Comparison of ENCODE assay signal across 8 cellular contexts in the genomic region with DNA sequence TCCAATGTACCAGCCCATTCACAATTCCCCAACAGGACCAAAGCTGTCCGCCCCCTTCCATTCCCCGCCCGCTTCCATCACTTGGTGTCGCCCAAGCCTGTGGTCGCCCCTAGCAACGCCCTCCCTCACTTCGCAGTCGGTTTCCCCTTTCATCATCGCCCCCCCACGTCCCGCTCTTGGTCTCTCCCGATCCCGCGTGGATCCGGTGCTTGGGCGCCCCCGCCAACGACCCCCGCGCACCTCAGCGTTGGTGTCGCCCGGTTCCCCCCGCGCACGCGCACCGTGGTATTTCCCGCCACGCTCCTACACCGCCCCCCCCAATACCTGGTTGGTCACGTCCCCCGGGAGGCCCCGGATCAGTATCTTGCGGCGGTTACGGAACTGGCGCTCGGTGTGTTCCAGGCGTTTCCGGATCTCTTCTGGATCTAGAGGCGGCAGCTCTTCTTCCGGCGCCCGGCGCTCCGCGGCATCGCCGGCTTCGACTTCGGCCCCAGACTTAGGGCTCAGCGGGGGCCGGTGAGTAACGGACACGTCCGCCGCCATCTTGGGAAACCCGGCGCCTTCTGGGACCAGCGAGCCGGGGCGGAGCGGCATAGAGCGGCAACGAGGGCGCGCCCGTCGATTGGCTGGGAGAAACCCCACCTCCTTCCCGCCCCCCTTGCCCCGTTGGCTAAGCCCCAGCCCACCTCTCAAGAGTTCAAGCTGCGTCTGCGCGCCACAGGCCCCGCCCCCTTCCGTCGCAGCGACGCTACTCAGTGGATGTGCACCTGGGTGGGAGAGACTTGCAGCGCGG. TPM values are rescaled to one million over a fixed set of nuclear protein-coding genes. Genes with fewer than 3 reads are reported as not detected.
A peak's percentile ranks its signal among the peaks of the same experiment; 100 is the strongest.
DNase-seq lines count a peak whose midpoint lies in the region; ATAC-seq, FAIRE-seq and TF ChIP-seq lines count a peak whose summit lies in the region.

A gene with protein sequence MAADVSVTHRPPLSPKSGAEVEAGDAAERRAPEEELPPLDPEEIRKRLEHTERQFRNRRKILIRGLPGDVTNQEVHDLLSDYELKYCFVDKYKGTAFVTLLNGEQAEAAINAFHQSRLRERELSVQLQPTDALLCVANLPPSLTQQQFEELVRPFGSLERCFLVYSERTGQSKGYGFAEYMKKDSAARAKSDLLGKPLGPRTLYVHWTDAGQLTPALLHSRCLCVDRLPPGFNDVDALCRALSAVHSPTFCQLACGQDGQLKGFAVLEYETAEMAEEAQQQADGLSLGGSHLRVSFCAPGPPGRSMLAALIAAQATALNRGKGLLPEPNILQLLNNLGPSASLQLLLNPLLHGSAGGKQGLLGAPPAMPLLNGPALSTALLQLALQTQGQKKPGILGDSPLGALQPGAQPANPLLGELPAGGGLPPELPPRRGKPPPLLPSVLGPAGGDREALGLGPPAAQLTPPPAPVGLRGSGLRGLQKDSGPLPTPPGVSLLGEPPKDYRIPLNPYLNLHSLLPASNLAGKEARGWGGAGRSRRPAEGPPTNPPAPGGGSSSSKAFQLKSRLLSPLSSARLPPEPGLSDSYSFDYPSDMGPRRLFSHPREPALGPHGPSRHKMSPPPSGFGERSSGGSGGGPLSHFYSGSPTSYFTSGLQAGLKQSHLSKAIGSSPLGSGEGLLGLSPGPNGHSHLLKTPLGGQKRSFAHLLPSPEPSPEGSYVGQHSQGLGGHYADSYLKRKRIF (minus strand): TSS at position 565 of the 793 bp plus-strand sequence. CDS start 22 bp downstream, at position 543.

- no peaks in the 10 kb centered on the region for H3K27me3 ChIP-seq in ovary
- H3K27me3 ChIP-seq in thyroid gland = no peaks in the 10 kb centered on the region

- intact Hi-C loops in ovary (cut with DNase I) = loop anchor here in 1 of 4 donors (5.0 kb wide), 1 partner anchor 49 kb away; a partner anchor contains a TSS
- intact Hi-C loops in thyroid gland (cut with DNase I) = no loop called here

- peak within 1 kb of the TSS; percentile 94 for H3K27ac Mint-ChIP-seq in activated naive CD8-positive, alpha-beta T cell treated with anti-CD3 and anti-CD28 coated beads, Interleukin-2, amount 10 ng/mL, durations not matched to agents 7 days and 5 days
- peak within 1 kb of the TSS; percentile 87 for H3K27ac Mint-ChIP-seq in glutamatergic neuron (ENCODE audit: unreplicated experiment)

- peaks cover 14% of the 10 kb centered on the region for H3K36me3 Mint-ChIP-seq in activated naive CD8-positive, alpha-beta T cell treated with anti-CD3 and anti-CD28 coated beads, Interleukin-2, amount 10 ng/mL, durations not matched to agents 7 days and 5 days
- no peaks in the 10 kb centered on the region for H3K36me3 Mint-ChIP-seq in glutamatergic neuron (ENCODE audit: unreplicated experiment)

- ATAC-seq in HG02798 (IDR thresholded peaks at IDR 0.05; ENCODE audit: poor library complexity, unreplicated experiment) = peak; percentile 90
- peak; percentile 96 for ATAC-seq in activated naive CD8-positive, alpha-beta T cell treated with anti-CD3 and anti-CD28 coated beads, Interleukin-2, amount 10 ng/mL, durations not matched to agents 7 days and 5 days (ENCODE audit: low read depth)

- H3K4me3 ChIP-seq in ovary = peak within 1 kb of the TSS; percentile 91
- peak within 1 kb of the TSS; percentile 74 to 98 (median 75) for H3K4me3 ChIP-seq in thyroid gland (replicated peaks in 1 of 3)

- H3K27ac ChIP-seq in ovary = peak within 1 kb of the TSS; percentile 78 to 89
- H3K27ac ChIP-seq in thyroid gland = peak within 1 kb of the TSS; percentile 58 to 86 (median 72)

- no peaks in the 10 kb centered on the region for H3K27me3 Mint-ChIP-seq in activated naive CD8-positive, alpha-beta T cell treated with anti-CD3 and anti-CD28 coated beads, Interleukin-2, amount 10 ng/mL, durations not matched to agents 7 days and 5 days
- peaks cover 5% of the 10 kb centered on the region for H3K27me3 Mint-ChIP-seq in glutamatergic neuron (ENCODE audit: unreplicated experiment)

- H3K4me1 ChIP-seq in ovary (ENCODE audit: insufficient read depth) (peaks cover 12% of the 10 kb centered on the region), thyroid gland (peaks cover 11 to 24% of the 10 kb centered on the region in 2 donors)

- TF ChIP-seq CTCF in glutamatergic neuron (IDR thresholded peaks at IDR 0.05; ENCODE audit: partially characterized antibody, unreplicated experiment) (no peak), ovary (IDR thresholded peaks at IDR 0.05) (no peak), thyroid gland (IDR thresholded peaks at IDR 0.05) (no peak)

- no peaks in the 10 kb centered on the region for H3K9me3 Mint-ChIP-seq in activated naive CD8-positive, alpha-beta T cell treated with anti-CD3 and anti-CD28 coated beads, Interleukin-2, amount 10 ng/mL, durations not matched to agents 7 days and 5 days
- peaks cover 4% of the 10 kb centered on the region for H3K9me3 Mint-ChIP-seq in glutamatergic neuron (ENCODE audit: unreplicated experiment)

- no peaks in the 10 kb centered on the region for H3K9me3 ChIP-seq in ovary
- no peaks in the 10 kb centered on the region for H3K9me3 ChIP-seq in thyroid gland

- peak within 1 kb of the TSS; percentile 96 for H3K4me3 Mint-ChIP-seq in activated naive CD8-positive, alpha-beta T cell treated with anti-CD3 and anti-CD28 coated beads, Interleukin-2, amount 10 ng/mL, durations not matched to agents 7 days and 5 days
- peak within 1 kb of the TSS; percentile 93 for H3K4me3 Mint-ChIP-seq in glutamatergic neuron (ENCODE audit: unreplicated experiment)

- H3K36me3 ChIP-seq in ovary = no peaks in the 10 kb centered on the region
- H3K36me3 ChIP-seq in thyroid gland = peaks cover 18 to 25% of the 10 kb centered on the region in 2 donors

- WGBS in ovary, 3 donors = 0 to 2% (median 1%) methylated on average over 69 to 82 of the region's 82 CpGs
- 0 to 2% methylated on average over 24 to 37 of the region's 82 CpGs for WGBS in thyroid gland, 2 donors

- POLR2A ChIA-PET in activated naive CD8-positive, alpha-beta T cell treated with anti-CD3 and anti-CD28 coated beads, Interleukin-2, amount 10 ng/mL, durations not matched to agents 7 days and 5 days (lab: Charles Lee) = interaction anchor here (0.6 to 2.9 kb wide), 16 partner anchors 9 to 227 kb away, joined by 3 to 27 read pairs (median 4); a partner anchor contains a TSS

- peak; percentile 84 for TF ChIP-seq POLR2A in GM12891 (IDR thresholded peaks at IDR 0.05; ENCODE audit: low read depth, low read length)
- peak; percentile 81 for TF ChIP-seq POLR2A in ovary (IDR thresholded peaks at IDR 0.05)
- TF ChIP-seq POLR2A in thyroid gland (IDR thresholded peaks at IDR 0.05) = peak in 1 of 2 donors; percentile 65

- FAIRE-seq in GM12891 (lab: Jason Lieb, UNC) = peak; percentile 100

- DNase-seq in GM12891 (ENCODE audit: insufficient read length, low spot score) (peak; percentile 100), NCI-H1417 treated with DMSO at 0.1 percent for 48 hours (lab: John Stamatoyannopoulos, UW) (peak; percentile 83), SW 1271 (lab: John Stamatoyannopoulos, UW) (peak; percentile 84 to 93), glutamatergic neuron (peak; percentile 98), ovary (peak; percentile 98 to 99 (median 98)), thyroid gland (peak; percentile 97 to 98)
- peak; percentile 96 for DNase-seq in activated naive CD8-positive, alpha-beta T cell treated with anti-CD3 and anti-CD28 coated beads, Interleukin-2, amount 10 ng/mL, durations not matched to agents 7 days and 5 days

- no peak for TF ChIP-seq EP300 in ovary (IDR thresholded peaks at IDR 0.05)

- peaks cover 23% of the 10 kb centered on the region for H3K4me1 Mint-ChIP-seq in activated naive CD8-positive, alpha-beta T cell treated with anti-CD3 and anti-CD28 coated beads, Interleukin-2, amount 10 ng/mL, durations not matched to agents 7 days and 5 days
- peaks cover 7% of the 10 kb centered on the region for H3K4me1 Mint-ChIP-seq in glutamatergic neuron (ENCODE audit: low read depth, unreplicated experiment)

TF ChIP-seq in GM12891, 5 proteins besides CTCF, POLR2A, EP300 and RAD21:
- TF ChIP-seq POU2F2 (IDR thresholded peaks at IDR 0.05; ENCODE audit: low read depth, low read length) (0 out of 2 replicates have a peak, but pooled peaks have one; percentile 27), TAF1 (IDR thresholded peaks at IDR 0.05; ENCODE audit: low read depth, low read length) (peak; percentile 89), POLR2AphosphoS5 (IDR thresholded peaks at IDR 0.05; ENCODE audit: low read depth, low read length) (peak; percentile 85), SPI1 (IDR thresholded peaks at IDR 0.05; ENCODE audit: low read depth, low read length) (no peak)
TF ChIP-seq in GM12891: peak in this region for 3.

RNA-seq across cellular contexts. Expression of the gene that starts here (rescaled TPM):
- polyA plus RNA-seq in GM12891 (2012; ENCODE audit: low read depth, missing spikeins) = 25.1 TPM
- 10 to 100 TPM; 77.9 to 78.5 TPM for total RNA-seq in activated naive CD8-positive, alpha-beta T cell treated with anti-CD3 and anti-CD28 coated beads, Interleukin-2, amount 10 ng/mL, durations not matched to agents 7 days and 5 days
- total RNA-seq in glutamatergic neuron (ENCODE audit: unreplicated experiment) (24.8 TPM), ovary (10 to 100 TPM; 13.1 to 50.7 (median 41.0) TPM), thyroid gland (10 to 100 TPM; 18.3 to 52.0 (median 39.1) TPM)
- 10 to 100 TPM in 1 of 2 donors, 1 to 10 TPM in 1; 1.3 to 18.2 TPM for polyA plus RNA-seq in ovary

Comparison
In these comparisons a context has a peak if more than half of its experiments do, and no peak if none do; other contexts are left out.
1. Peak in every context shown above with its lines: DNase-seq, ATAC-seq, H3K4me3 ChIP-seq and H3K27ac ChIP-seq.